In genomic region chr7:33062023-33062781, GRCh38 we compare ENCODE assay signal across 8 cellular contexts. TPM values are rescaled to one million over a fixed set of nuclear protein-coding genes. Genes with fewer than 3 reads are reported as not detected.
A peak's percentile ranks its signal among the peaks of the same experiment; 100 is the strongest.
DNase-seq lines count a peak whose midpoint lies in the region; ATAC-seq and TF ChIP-seq lines count a peak whose summit lies in the region.

Gene NT5C3A, minus strand, starts transcription at chr7:33062776. Its CDS starts 71 bp downstream, at chr7:33062705.

- H3K4me3 Mint-ChIP-seq in activated naive CD4-positive, alpha-beta T cell treated with anti-CD3 and anti-CD28 coated beads for 36 hours: peak within 1 kb of the TSS; percentile 92
- H3K4me3 Mint-ChIP-seq in glutamatergic neuron (ENCODE audit: unreplicated experiment): peak within 1 kb of the TSS; percentile 98

- DNase-seq in AG08396 (ENCODE audit: low spot score) (peak; percentile 63), NCI-H69 (lab: John Stamatoyannopoulos, UW) (peak; percentile 81), glutamatergic neuron (peak; percentile 65), omental fat pad (ENCODE audit: low spot score) (no peak), aorta (peak; percentile 53 to 84)
- DNase-seq in activated naive CD4-positive, alpha-beta T cell treated with anti-CD3 and anti-CD28 coated beads for 36 hours: peak; percentile 58

- peaks cover 0 to 3% of the 10 kb centered on the region in 2 donors for H3K4me1 ChIP-seq in aorta (ENCODE audit: control insufficient read depth in 1 of 2, insufficient read depth in 2 of 2, low read length in 2 of 2)

- peak; percentile 63 for TF ChIP-seq POLR2A in GM18526 (IDR thresholded peaks at IDR 0.05; ENCODE audit: extremely low read depth, insufficient read length)

- intact Hi-C loops in activated naive CD4-positive, alpha-beta T cell treated with anti-CD3 and anti-CD28 coated beads for 36 hours (cut with micrococcal nuclease): loop anchor here (1.0 to 10.0 kb wide), 5 partner anchors 8 to 1973 kb away; partner anchors contain the start of genes BBS9 and DPY19L1
- intact Hi-C loops in aorta (cut with DNase I): loop anchor here (2.0 to 10.0 kb wide), 4 partner anchors 45 to 567 kb away; partner anchors contain the start of genes AVL9 (in 1 of the 2), FKBP9 (in 1 of the 2), KBTBD2 (in 1 of the 2) and LSM5 (in 1 of the 2)

- H3K27ac ChIP-seq in aorta (ENCODE audit: low read depth in 1 of 2, low read length in 2 of 2): peak within 1 kb of the TSS in 1 of 2 donors; percentile 86

- peak within 1 kb of the TSS; percentile 71 to 77 for H3K4me3 ChIP-seq in aorta (ENCODE audit: low read length in 2 of 2)

- CTCF ChIA-PET in activated naive CD4-positive, alpha-beta T cell treated with anti-CD3 and anti-CD28 coated beads for 36 hours (lab: Charles Lee): interaction anchor here (0.7 to 2.3 kb wide), 4 partner anchors 22 to 169 kb away, joined by 3 to 14 read pairs (median 4); partner anchors contain the start of gene RP9

- 0% methylated on average over 55 to 66 of the region's 66 CpGs for WGBS in aorta, 2 donors

- TF ChIP-seq CTCF in glutamatergic neuron (IDR thresholded peaks at IDR 0.05; ENCODE audit: partially characterized antibody, unreplicated experiment): no peak
- TF ChIP-seq CTCF in omental fat pad (IDR thresholded peaks at IDR 0.05): no peak

- H3K4me1 Mint-ChIP-seq in activated naive CD4-positive, alpha-beta T cell treated with anti-CD3 and anti-CD28 coated beads for 36 hours (ENCODE audit: low read depth): peaks cover 33% of the 10 kb centered on the region
- H3K4me1 Mint-ChIP-seq in glutamatergic neuron (ENCODE audit: low read depth, unreplicated experiment): no peaks in the 10 kb centered on the region

- H3K27ac Mint-ChIP-seq in activated naive CD4-positive, alpha-beta T cell treated with anti-CD3 and anti-CD28 coated beads for 36 hours: peak within 1 kb of the TSS; percentile 88
- H3K27ac Mint-ChIP-seq in glutamatergic neuron (ENCODE audit: unreplicated experiment): peak within 1 kb of the TSS; percentile 96

- no peaks in the 10 kb centered on the region for H3K9me3 ChIP-seq in aorta (ENCODE audit: control insufficient read depth, low read length)

- peaks cover 8% of the 10 kb centered on the region for H3K9me3 Mint-ChIP-seq in activated naive CD4-positive, alpha-beta T cell treated with anti-CD3 and anti-CD28 coated beads for 36 hours
- H3K9me3 Mint-ChIP-seq in glutamatergic neuron (ENCODE audit: unreplicated experiment): peaks cover 26% of the 10 kb centered on the region

- ATAC-seq in HG03039 (IDR thresholded peaks at IDR 0.05; ENCODE audit: unreplicated experiment): peak; percentile 3
- no peak for ATAC-seq in omental fat pad (ENCODE audit: low FRiP score)
- ATAC-seq in aorta (ENCODE audit: low FRiP score): peak; percentile 77

- no peaks in the 10 kb centered on the region for H3K27me3 Mint-ChIP-seq in activated naive CD4-positive, alpha-beta T cell treated with anti-CD3 and anti-CD28 coated beads for 36 hours (ENCODE audit: low read depth)
- peaks cover 12% of the 10 kb centered on the region for H3K27me3 Mint-ChIP-seq in glutamatergic neuron (ENCODE audit: unreplicated experiment)

- no peaks in the 10 kb centered on the region for H3K27me3 ChIP-seq in aorta (ENCODE audit: control insufficient read depth in 1 of 2, insufficient read depth in 2 of 2, low read length in 1 of 2)

- peaks cover 12% of the 10 kb centered on the region for H3K36me3 Mint-ChIP-seq in activated naive CD4-positive, alpha-beta T cell treated with anti-CD3 and anti-CD28 coated beads for 36 hours (ENCODE audit: low read depth)
- H3K36me3 Mint-ChIP-seq in glutamatergic neuron (ENCODE audit: unreplicated experiment): peaks cover 19% of the 10 kb centered on the region

- H3K36me3 ChIP-seq in aorta (ENCODE audit: control insufficient read depth in 1 of 2, insufficient read depth in 2 of 2, low read length in 1 of 2): no peaks in the 10 kb centered on the region

RNA-seq across cellular contexts. Expression of gene NT5C3A, which starts in this region (rescaled TPM):
- 10 to 100 TPM; 39.5 to 40.9 TPM for total RNA-seq in activated naive CD4-positive, alpha-beta T cell treated with anti-CD3 and anti-CD28 coated beads for 36 hours
- 35.9 TPM for total RNA-seq in glutamatergic neuron (ENCODE audit: unreplicated experiment)
- 10 to 100 TPM; 18.8 to 32.9 (median 24.6) TPM for total RNA-seq in omental fat pad
- total RNA-seq in aorta: 10 to 100 TPM; 16.9 to 28.2 TPM
- 10 to 100 TPM; 14.5 to 15.8 TPM for polyA plus RNA-seq in aorta
